8 cellular contexts compared by ENCODE assay signal in the genomic region with DNA sequence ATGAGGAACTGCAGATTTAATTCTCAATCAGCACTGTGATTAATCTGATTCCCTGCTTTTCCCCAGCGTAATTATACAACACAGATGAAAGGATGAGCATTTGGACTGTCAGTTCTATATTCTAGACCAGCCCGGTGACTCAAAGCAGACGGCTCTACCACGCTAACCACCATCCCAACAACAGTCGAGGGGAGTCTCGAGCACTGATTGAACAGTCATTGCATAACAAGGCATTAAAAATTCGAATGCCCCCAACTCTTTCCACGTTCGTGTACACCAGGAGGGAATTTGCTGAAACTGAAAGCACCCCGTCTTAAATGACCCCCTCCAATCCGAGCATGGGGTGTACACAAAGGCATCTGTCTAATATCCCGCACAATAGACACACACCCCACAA. TPM values are rescaled to one million over a fixed set of nuclear protein-coding genes. Genes with fewer than 3 reads are reported as not detected.
DNase-seq lines count a peak whose midpoint lies in the region; ATAC-seq and TF ChIP-seq lines count a peak whose summit lies in the region.

No MANE protein-coding gene starts in this region.

- peak overlapping the region; percentile 8 to 56; a peak in 2 of 4 replicates for H3K27ac ChIP-seq in SK-N-SH (ENCODE audit: low read depth in 2 of 2, low read length in 1 of 2)
- peak overlapping the region; percentile 60 for H3K27ac ChIP-seq in colonic mucosa
- peak overlapping the region; percentile 19 for H3K27ac ChIP-seq in muscle layer of colon (ENCODE audit: low read depth, low read length)
- no peak overlapping the region for H3K27ac ChIP-seq in urinary bladder (ENCODE audit: low read depth)

- in situ Hi-C loops in HAP-1 (cut with MboI; ENCODE audit: low sequenced_read_pairs) (no loop called here), GM13977 (cut with MboI; ENCODE audit: low pct_unique_long_range_greater_than_20kb, low sequenced_read_pairs, unreplicated experiment) (no loop called here)

- peaks cover 47% of the 10 kb centered on the region for H3K79me2 ChIP-seq in SK-N-SH (ENCODE audit: insufficient read depth)

- peaks cover 4% of the 10 kb centered on the region; the same call in 1 of the 2 replicates for H4K20me1 ChIP-seq in SK-N-SH (ENCODE audit: insufficient read depth)

- peak overlapping the region; percentile 75 for H3K4me2 ChIP-seq in SK-N-SH

- TF ChIP-seq RAD21 in SK-N-SH (IDR thresholded peaks at IDR 0.05; ENCODE audit: low read length) = no peak

- H3K36me3 ChIP-seq in BE2C = no peaks in the 10 kb centered on the region
- no peaks in the 10 kb centered on the region for H3K36me3 ChIP-seq in HAP-1 (replicated peaks)
- no peaks in the 10 kb centered on the region for H3K36me3 ChIP-seq in SK-N-SH (replicated peaks in 1 of 2; ENCODE audit: control insufficient read depth in 1 of 2, insufficient read depth in 2 of 2, low read length in 1 of 2)
- no peaks in the 10 kb centered on the region for H3K36me3 ChIP-seq in colonic mucosa
- no peaks in the 10 kb centered on the region for H3K36me3 ChIP-seq in muscle layer of colon (ENCODE audit: insufficient read depth, low read length)
- no peaks in the 10 kb centered on the region for H3K36me3 ChIP-seq in urinary bladder (ENCODE audit: insufficient read depth)

- no peaks in the 10 kb centered on the region for H3K9me2 ChIP-seq in SK-N-SH

- TF ChIP-seq CTCF in BE2C (IDR thresholded peaks at IDR 0.05; ENCODE audit: low read depth, low read length) (no peak), SK-N-SH (IDR thresholded peaks at IDR 0.05) (no peak), colonic mucosa (IDR thresholded peaks at IDR 0.05) (no peak), GM13977 (IDR thresholded peaks at IDR 0.05; ENCODE audit: extremely low read depth, insufficient read depth, missing control alignments) (no peak)

- H3K9ac ChIP-seq in SK-N-SH (peak overlapping the region; percentile 73), colonic mucosa (ENCODE audit: low read depth in 2 of 2, low read length in 2 of 2) (peak overlapping the region in 1 of 2 donors; percentile 71), muscle layer of colon (ENCODE audit: low read length) (peak overlapping the region; percentile 19)

- no peaks in the 10 kb centered on the region for H3K9me3 ChIP-seq in BE2C
- H3K9me3 ChIP-seq in HAP-1 = no peaks in the 10 kb centered on the region
- no peaks in the 10 kb centered on the region for H3K9me3 ChIP-seq in SK-N-SH
- H3K9me3 ChIP-seq in colonic mucosa = no peaks in the 10 kb centered on the region
- no peaks in the 10 kb centered on the region for H3K9me3 ChIP-seq in muscle layer of colon (ENCODE audit: low read length)

- intact Hi-C loops in colonic mucosa (cut with DNase I) = no loop called here

- H2AFZ ChIP-seq in SK-N-SH (ENCODE audit: low read depth) = no peak overlapping the region; the same call in 1 of the 2 replicates

- DNase-seq in BE2C (peak; percentile 11), HAP-1 (ENCODE audit: low spot score in 2 of 2) (peak; percentile 30 to 50), SK-N-SH (peak; percentile 27), colonic mucosa (peak; percentile 27), GM13977 (ENCODE audit: low spot score) (no peak)

- CTCF ChIA-PET in SK-N-SH (lab: Yijun Ruan, JAX) = no interaction called here

- WGBS in SK-N-SH (ENCODE audit: low lambda C conversion rate) = 2% methylated on average over 11 of the region's 12 CpGs
- under 1% methylated on average over 12 of the region's 12 CpGs for WGBS in urinary bladder

- H3F3A ChIP-seq in SK-N-SH (replicated peaks; ENCODE audit: insufficient read depth) = no peaks in the 10 kb centered on the region

- no peaks in the 10 kb centered on the region for H3K4me1 ChIP-seq in BE2C
- peaks cover 12% of the 10 kb centered on the region for H3K4me1 ChIP-seq in HAP-1
- no peaks in the 10 kb centered on the region; a peak in 1 of 4 replicates for H3K4me1 ChIP-seq in SK-N-SH (ENCODE audit: control insufficient read depth in 1 of 2, insufficient read depth in 2 of 2, low read depth in 1 of 2, low read length in 1 of 2)
- no peaks in the 10 kb centered on the region for H3K4me1 ChIP-seq in colonic mucosa
- no peaks in the 10 kb centered on the region for H3K4me1 ChIP-seq in muscle layer of colon (ENCODE audit: insufficient read depth, low read length)
- no peaks in the 10 kb centered on the region for H3K4me1 ChIP-seq in urinary bladder (ENCODE audit: insufficient read depth)

- no peak for ATAC-seq in GM19328 (IDR thresholded peaks at IDR 0.05; ENCODE audit: unreplicated experiment)

- H3K27me3 ChIP-seq in BE2C (no peaks in the 10 kb centered on the region), HAP-1 (ENCODE audit: low read depth) (no peaks in the 10 kb centered on the region; the same call in 1 of the 2 replicates), SK-N-SH (ENCODE audit: insufficient read depth) (peaks cover 5% of the 10 kb centered on the region; the same call in 1 of the 2 replicates), colonic mucosa (no peaks in the 10 kb centered on the region), muscle layer of colon (ENCODE audit: control insufficient read depth in 1 of 2, insufficient read depth in 2 of 2, low read length in 2 of 2) (peaks cover 0 to 8% of the 10 kb centered on the region in 2 donors)

- TF ChIP-seq EP300 in SK-N-SH (IDR thresholded peaks at IDR 0.05; ENCODE audit: borderline replicate concordance in 1 of 2, low read depth in 1 of 2, low read length in 1 of 2) = no peak

- peak overlapping the region; percentile 81 for H3K4me3 ChIP-seq in BE2C (ENCODE audit: low read depth, low read length)
- peak overlapping the region; percentile 71 for H3K4me3 ChIP-seq in HAP-1
- H3K4me3 ChIP-seq in SK-N-SH (ENCODE audit: low read depth in 2 of 2, low read length in 1 of 2) = peak overlapping the region; percentile 66 to 70
- H3K4me3 ChIP-seq in colonic mucosa = peak overlapping the region; percentile 48
- H3K4me3 ChIP-seq in muscle layer of colon (ENCODE audit: low read depth in 1 of 2, low read length in 2 of 2) = peak overlapping the region; percentile 57 to 62
- peak overlapping the region; percentile 76 for H3K4me3 ChIP-seq in urinary bladder (ENCODE audit: low read depth, low read length)

- POLR2A ChIA-PET in SK-N-SH (lab: Yijun Ruan, JAX) = no interaction called here

TF ChIP-seq in SK-N-SH, 30 proteins besides CTCF, POLR2A, EP300 and RAD21:
- no peak for TF ChIP-seq FOXM1 (IDR thresholded peaks at IDR 0.05; ENCODE audit: low read depth)
- peak; percentile 19; the same call in 1 of the 2 replicates for TF ChIP-seq TCF12 (IDR thresholded peaks at IDR 0.05)

RNA-seq across cellular contexts. Expression of gene CASK, which starts 1.2 kb away (rescaled TPM):
- 13.5 TPM for polyA plus RNA-seq in BE2C (2012; ENCODE audit: insufficient read depth, insufficient read length, low read depth)
- polyA plus RNA-seq in SK-N-SH (2012; rRNA removed) (7.0 and 9.8 TPM in 2 replicates), urinary bladder (14.9 TPM)
- 10.1 and 12.9 TPM in 2 replicates for polyA plus RNA-seq in SK-N-SH (2012; cell fraction: cytosol; rRNA removed)
- 3.8 and 6.3 TPM in 2 replicates for polyA plus RNA-seq in SK-N-SH (2012; cell fraction: nucleus; rRNA removed)
- total RNA-seq in colonic mucosa (100 to 1,000 TPM in 1 of 2 donors, 10 to 100 TPM in 1; 90.8 to 107 TPM), urinary bladder (71.2 TPM)
